25 cellular contexts compared by ENCODE assay signal in genomic region chr9:126483468-126484056, GRCh38.
A peak's percentile ranks its signal among the peaks of the same experiment; 100 is the strongest.
DNase-seq lines count a peak whose midpoint lies in the region; ATAC-seq, FAIRE-seq and TF ChIP-seq lines count a peak whose summit lies in the region.
"Had no signal": no experiment of that assay in that cellular context is flagged by ENCODE, and none has a peak within 500 bp of the region (broad histone marks: within the 10 kb centered on the region; RNA-seq: fewer than 3 reads in every experiment).

No MANE protein-coding gene starts in this region.

- ATAC-seq in HepG2 (no peak), right lobe of liver (no peak)
- no peak for ATAC-seq in activated naive CD8-positive, alpha-beta T cell treated with anti-CD3 and anti-CD28 coated beads, Interleukin-2, amount 10 ng/mL, durations not matched to agents 7 days and 5 days (ENCODE audit: low read depth)
- ATAC-seq: activated T-cell treated with anti-CD3 and anti-CD28 coated beads, Interleukin-2, amount 50 U/mL, for 4 hours had no signal

- POLR2A ChIA-PET in HepG2 (lab: Yijun Ruan, JAX), result no interaction called here
- POLR2A ChIA-PET in activated naive CD8-positive, alpha-beta T cell treated with anti-CD3 and anti-CD28 coated beads, Interleukin-2, amount 10 ng/mL, durations not matched to agents 7 days and 5 days (lab: Charles Lee), result interaction anchor here (1.3 to 2.8 kb wide), 2 partner anchors 10 to 14 kb away, joined by 4 to 17 read pairs; no protein-coding TSS in a partner anchor

- no peak overlapping the region for H4K91ac ChIP-seq in mesenchymal stem cell (ENCODE audit: low read length)

- no peak for DNase-seq in HepG2 (ENCODE audit: low spot score)
- no peak for DNase-seq in right lobe of liver
- no peak for DNase-seq in activated naive CD8-positive, alpha-beta T cell treated with anti-CD3 and anti-CD28 coated beads, Interleukin-2, amount 10 ng/mL, durations not matched to agents 7 days and 5 days
- no peak for DNase-seq in mesothelial cell of epicardium (ENCODE audit: low spot score in 2 of 2, unreplicated experiment in 2 of 2)
- no peak for DNase-seq in mesenchymal stem cell
- DNase-seq in stimulated activated naive CD4-positive, alpha-beta T cell (lab: John Stamatoyannopoulos, UW), result no peak
- DNase-seq in NCI-H226, result no peak
- DNase-seq in ovary, result no peak
- DNase-seq: activated B cell treated with CpG ODN at 0.5 μM for 24 hours; activated T-cell treated with anti-CD3 and anti-CD28 coated beads, Interleukin-2, amount 50 U/mL, for 4 hours; brain microvascular endothelial cell; cortex of kidney; GF-D8; IMR-90; kidney glomerular epithelial cell; mammary epithelial cell; NCI-H1105 treated with DMSO at 0.1 percent for 48 hours; NCI-H2081 treated with DMSO at 0.1 percent for 48 hours; NCI-H524; RPMI8226 had no signal

- H3K4me3 Mint-ChIP-seq in activated naive CD8-positive, alpha-beta T cell treated with anti-CD3 and anti-CD28 coated beads, Interleukin-2, amount 10 ng/mL, durations not matched to agents 7 days and 5 days, result peak overlapping the region; percentile 2
- no peak overlapping the region for H3K4me3 Mint-ChIP-seq in mesothelial cell of epicardium
- H3K4me3 Mint-ChIP-seq: activated B cell treated with CpG ODN at 0.5 μM for 24 hours; activated T-cell treated with anti-CD3 and anti-CD28 coated beads, Interleukin-2, amount 50 U/mL, for 4 hours; CD14-positive monocyte; T-helper 2 cell treated with Interferon-gamma antibody and Interleukin-4, amounts not matched to agents 5 μg/mL and 100 μg/mL, for 36 hours had no signal

- H3K9ac ChIP-seq in HepG2 (ENCODE audit: insufficient read depth, low read depth, low read length) (no peak overlapping the region), mesenchymal stem cell (ENCODE audit: low read length) (no peak overlapping the region)

- intact Hi-C loops in HepG2 (cut with micrococcal nuclease; ENCODE audit: unreplicated experiment) (no loop called here), right lobe of liver (cut with DNase I) (loop anchor here in 1 of 2 donors (10.0 kb wide), 1 partner anchor 179 kb away; no protein-coding TSS in a partner anchor), ovary (cut with DNase I) (loop anchor here in 2 of 4 donors (10.0 kb wide), 2 partner anchors 79 to 179 kb away; no protein-coding TSS in a partner anchor)

- H3K79me1 ChIP-seq in mesenchymal stem cell (replicated peaks; ENCODE audit: low read length, poor library complexity, severe bottlenecking), result no peaks in the 10 kb centered on the region

- no peak overlapping the region for H2BK5ac ChIP-seq in mesenchymal stem cell (ENCODE audit: low read depth, low read length, poor library complexity, severe bottlenecking)

- H3K36me3 ChIP-seq in HepG2 (replicated peaks in 1 of 2; ENCODE audit: control insufficient read depth in 1 of 2, insufficient read depth in 2 of 2, low read length in 2 of 2), result peaks cover 12 to 51% of the 10 kb centered on the region in 2 experiments
- H3K36me3 ChIP-seq in right lobe of liver, result peaks cover 0 to 13% (median 1%) of the 10 kb centered on the region in 4 donors
- H3K36me3 ChIP-seq in mesenchymal stem cell (ENCODE audit: control insufficient read depth in 1 of 2, insufficient read depth in 2 of 2, low read depth in 1 of 2, low read length in 2 of 2), result peaks cover 6 to 13% of the 10 kb centered on the region in 2 experiments
- H3K36me3 ChIP-seq in ovary, result no peaks in the 10 kb centered on the region
- H3K36me3 ChIP-seq: brain microvascular endothelial cell had no signal

- H3K27ac ChIP-seq in HepG2 (ENCODE audit: extremely low read length, insufficient read depth, low read length), result no peak overlapping the region
- H3K27ac ChIP-seq in right lobe of liver, result no peak overlapping the region
- H3K27ac ChIP-seq in mesenchymal stem cell (ENCODE audit: low read length, poor library complexity, severe bottlenecking), result no peak overlapping the region
- H3K27ac ChIP-seq in ovary, result peak overlapping the region in 1 of 2 donors; percentile 74
- H3K27ac ChIP-seq: brain microvascular endothelial cell, right atrium auricular region had no signal

- H3K9me3 ChIP-seq in HepG2 (ENCODE audit: low read length) (no peaks in the 10 kb centered on the region), right lobe of liver (no peaks in the 10 kb centered on the region), mesenchymal stem cell (ENCODE audit: control insufficient read depth, low read length) (no peaks in the 10 kb centered on the region), ovary (no peaks in the 10 kb centered on the region)
- H3K9me3 ChIP-seq: right atrium auricular region had no signal

- no peak overlapping the region for H4K8ac ChIP-seq in mesenchymal stem cell (ENCODE audit: low read length)

- TF ChIP-seq CTCF in HepG2 (CRISPR knock-in tag; IDR thresholded peaks at IDR 0.05) (no peak), right lobe of liver (IDR thresholded peaks at IDR 0.05) (no peak), mesothelial cell of epicardium (IDR thresholded peaks at IDR 0.05; ENCODE audit: unreplicated experiment) (no peak), ovary (IDR thresholded peaks at IDR 0.05) (no peak)

- no TSS peak for BruUV-seq in HepG2 (replicated peaks; lab: Mats Ljungman, UMichigan)

- in situ Hi-C loops in HepG2 (cut with HindIII; ENCODE audit: extremely low pct_ligation_motif_present, low pct_unique_long_range_greater_than_20kb), result no loop called here

- no peaks in the 10 kb centered on the region for H3K27me3 Mint-ChIP-seq in activated naive CD8-positive, alpha-beta T cell treated with anti-CD3 and anti-CD28 coated beads, Interleukin-2, amount 10 ng/mL, durations not matched to agents 7 days and 5 days
- H3K27me3 Mint-ChIP-seq in mesothelial cell of epicardium (ENCODE audit: low read depth), result no peaks in the 10 kb centered on the region
- H3K27me3 Mint-ChIP-seq: activated B cell treated with CpG ODN at 0.5 μM for 24 hours had no signal

- H3K4me1 ChIP-seq in HepG2 (ENCODE audit: insufficient read depth, low read length) (peaks cover 10% of the 10 kb centered on the region; the same call in 1 of the 2 replicates), right lobe of liver (no peaks in the 10 kb centered on the region), mesenchymal stem cell (ENCODE audit: control insufficient read depth, insufficient read depth, low read depth, low read length) (peaks cover 16% of the 10 kb centered on the region), ovary (ENCODE audit: insufficient read depth) (peaks cover 7% of the 10 kb centered on the region)
- H3K4me1 ChIP-seq: right atrium auricular region had no signal

- H2BK120ac ChIP-seq in mesenchymal stem cell (ENCODE audit: low read depth, low read length), result no peak overlapping the region

- no peak overlapping the region for H2AK5ac ChIP-seq in mesenchymal stem cell (ENCODE audit: low read length, severe bottlenecking)

- no peaks in the 10 kb centered on the region for H3K9me3 Mint-ChIP-seq in activated naive CD8-positive, alpha-beta T cell treated with anti-CD3 and anti-CD28 coated beads, Interleukin-2, amount 10 ng/mL, durations not matched to agents 7 days and 5 days
- no peaks in the 10 kb centered on the region for H3K9me3 Mint-ChIP-seq in mesothelial cell of epicardium
- H3K9me3 Mint-ChIP-seq: activated B cell treated with CpG ODN at 0.5 μM for 24 hours; activated T-cell treated with anti-CD3 and anti-CD28 coated beads, Interleukin-2, amount 50 U/mL, for 4 hours; CD14-positive monocyte; H9; T-helper 2 cell treated with Interferon-gamma antibody and Interleukin-4, amounts not matched to agents 5 μg/mL and 100 μg/mL, for 36 hours had no signal

- H2AFZ ChIP-seq in HepG2 (ENCODE audit: low read length) (no peak overlapping the region), mesenchymal stem cell (ENCODE audit: low read depth, low read length) (no peak overlapping the region)

- WGBS in HepG2 (ENCODE audit: low lambda C conversion rate), result 98% methylated on average over 13 of the region's 13 CpGs
- WGBS in right lobe of liver (ENCODE audit: insufficient coverage, low coverage, low lambda C conversion rate, missing lambda C conversion rate), result 82% methylated on average over 6 of the region's 13 CpGs
- WGBS in mesenchymal stem cell, result 92% methylated on average over 13 of the region's 13 CpGs
- WGBS in ovary, 3 donors, result 91 to 94% (median 93%) methylated on average over 13 of the region's 13 CpGs

- FAIRE-seq in HepG2 (lab: Jason Lieb, UNC), result no peak
- FAIRE-seq: urothelium cell line had no signal

- no peak for TF ChIP-seq RAD21 in HepG2 (CRISPR knock-in tag; IDR thresholded peaks at IDR 0.05)

- TF ChIP-seq POLR2A in HepG2 (IDR thresholded peaks at IDR 0.05; ENCODE audit: insufficient read depth in 1 of 2, low read depth in 2 of 2, low read length in 2 of 2) (no peak), right lobe of liver (IDR thresholded peaks at IDR 0.05) (no peak), ovary (IDR thresholded peaks at IDR 0.05) (no peak)

- H3K4me3 ChIP-seq in HepG2 (replicated peaks in 1 of 3; ENCODE audit: insufficient read depth in 1 of 3, low read depth in 2 of 3, low read length in 3 of 3) (no peak overlapping the region), right lobe of liver (no peak overlapping the region), mesenchymal stem cell (ENCODE audit: insufficient read depth in 1 of 2, low read depth in 1 of 2, low read length in 2 of 2) (no peak overlapping the region), ovary (no peak overlapping the region)
- H3K4me3 ChIP-seq: right atrium auricular region had no signal

- H3K14ac ChIP-seq in mesenchymal stem cell (ENCODE audit: low read length in 2 of 2), result peak overlapping the region in 1 of 2 experiments; percentile 58

- H3K4me2 ChIP-seq in HepG2 (ENCODE audit: low read depth, low read length), result no peak overlapping the region
- no peak overlapping the region for H3K4me2 ChIP-seq in mesenchymal stem cell (ENCODE audit: low read length, poor library complexity, severe bottlenecking)

- peaks cover 14% of the 10 kb centered on the region for H3K4me1 Mint-ChIP-seq in activated naive CD8-positive, alpha-beta T cell treated with anti-CD3 and anti-CD28 coated beads, Interleukin-2, amount 10 ng/mL, durations not matched to agents 7 days and 5 days
- peaks cover 10% of the 10 kb centered on the region for H3K4me1 Mint-ChIP-seq in mesothelial cell of epicardium

- no peak for TF ChIP-seq EP300 in HepG2 (IDR thresholded peaks at IDR 0.05; ENCODE audit: low read depth in 2 of 2, low read length in 2 of 2)
- TF ChIP-seq EP300 in HepG2 (CRISPR knock-in tag; IDR thresholded peaks at IDR 0.05; ENCODE audit: borderline replicate concordance), result no peak
- TF ChIP-seq EP300 in ovary (IDR thresholded peaks at IDR 0.05), result no peak

- H4K20me1 ChIP-seq in HepG2 (ENCODE audit: insufficient read depth, low read length), result no peaks in the 10 kb centered on the region

- no peak overlapping the region for H2BK12ac ChIP-seq in mesenchymal stem cell (ENCODE audit: low read length in 2 of 2)

- no peak overlapping the region for H3K23ac ChIP-seq in mesenchymal stem cell (ENCODE audit: low read length in 2 of 2)

- H2BK15ac ChIP-seq in mesenchymal stem cell (ENCODE audit: low read depth, poor library complexity, severe bottlenecking), result no peak overlapping the region

- H3K4ac ChIP-seq in mesenchymal stem cell (ENCODE audit: low read depth in 1 of 2, low read length in 2 of 2), result no peak overlapping the region

- CTCF ChIA-PET in HepG2 (lab: Yijun Ruan, JAX; ENCODE audit: low intra/inter-chr PET ratio, low total read pairs), result no interaction called here

- H3K27me3 ChIP-seq in HepG2 (ENCODE audit: control insufficient read depth in 1 of 2, insufficient read depth in 2 of 2, low read length in 2 of 2) (no peaks in the 10 kb centered on the region), right lobe of liver (no peaks in the 10 kb centered on the region), mesenchymal stem cell (ENCODE audit: control insufficient read depth in 1 of 2, insufficient read depth in 1 of 2, low read length in 2 of 2) (peaks cover 0 to 4% of the 10 kb centered on the region in 2 experiments), ovary (no peaks in the 10 kb centered on the region)
- H3K27me3 ChIP-seq: brain microvascular endothelial cell, right atrium auricular region had no signal

- H3K27ac Mint-ChIP-seq in activated naive CD8-positive, alpha-beta T cell treated with anti-CD3 and anti-CD28 coated beads, Interleukin-2, amount 10 ng/mL, durations not matched to agents 7 days and 5 days, result peak overlapping the region; percentile 68
- H3K27ac Mint-ChIP-seq in mesothelial cell of epicardium, result peak overlapping the region; percentile 21
- H3K27ac Mint-ChIP-seq: activated B cell treated with CpG ODN at 0.5 μM for 24 hours; H9; T-helper 2 cell treated with Interferon-gamma antibody and Interleukin-4, amounts not matched to agents 5 μg/mL and 100 μg/mL, for 36 hours had no signal

- H3K18ac ChIP-seq in mesenchymal stem cell (ENCODE audit: low read depth in 1 of 2, low read length in 2 of 2), result no peak overlapping the region

- H3K79me2 ChIP-seq in HepG2 (ENCODE audit: insufficient read depth, low read length), result no peaks in the 10 kb centered on the region

- peaks cover 7% of the 10 kb centered on the region for H3K36me3 Mint-ChIP-seq in activated naive CD8-positive, alpha-beta T cell treated with anti-CD3 and anti-CD28 coated beads, Interleukin-2, amount 10 ng/mL, durations not matched to agents 7 days and 5 days
- H3K36me3 Mint-ChIP-seq in mesothelial cell of epicardium, result peaks cover 12% of the 10 kb centered on the region
